8 cellular contexts compared by ENCODE assay signal in genomic region chr7:27151945-27152815, GRCh38. TPM values are rescaled to one million over a fixed set of nuclear protein-coding genes. Genes with fewer than 3 reads are reported as not detected.
DNase-seq lines count a peak whose midpoint lies in the region; ATAC-seq and TF ChIP-seq lines count a peak whose summit lies in the region.

Gene HOXA3 (minus strand): TSS chr7:27152583. CDS start chr7:27110640, 41,943 bp downstream.

- POLR2A ChIA-PET in HEK293T (lab: Yijun Ruan, JAX) = interaction anchor here (0.7 to 17.5 kb wide), 23 partner anchors 9 to 956 kb away, joined by 3 to 367 read pairs (median 7); partner anchors contain the start of genes CBX3, HOXA1, HOXA10 and HOXA11

- peaks cover 67% of the 10 kb centered on the region for H3K27me3 Mint-ChIP-seq in activated naive CD4-positive, alpha-beta T cell treated with anti-CD3 and anti-CD28 coated beads, Interleukin-2, amount 50 U/mL, for 24 hours

- CTCF ChIA-PET in HEK293T (lab: Yijun Ruan, JAX) = interaction anchor here (0.6 to 2.6 kb wide), 6 partner anchors 8 to 1313 kb away, joined by 3 to 10 read pairs (median 4); partner anchors contain the start of gene HOXA5

- peak within 1 kb of the TSS; percentile 91 for H3K27ac Mint-ChIP-seq in activated naive CD4-positive, alpha-beta T cell treated with anti-CD3 and anti-CD28 coated beads, Interleukin-2, amount 50 U/mL, for 24 hours

- H3K4me3 Mint-ChIP-seq in activated naive CD4-positive, alpha-beta T cell treated with anti-CD3 and anti-CD28 coated beads, Interleukin-2, amount 50 U/mL, for 24 hours = peak within 1 kb of the TSS; percentile 80

- H3K36me3 Mint-ChIP-seq in activated naive CD4-positive, alpha-beta T cell treated with anti-CD3 and anti-CD28 coated beads, Interleukin-2, amount 50 U/mL, for 24 hours = peaks cover 3% of the 10 kb centered on the region

- ATAC-seq in GM18907 (IDR thresholded peaks at IDR 0.05; ENCODE audit: unreplicated experiment) = no peak

- DNase-seq in AG08395 (ENCODE audit: low spot score) (peak; percentile 75), HEK293T (ENCODE audit: extremely low spot score) (peak; percentile 62), mesenteric fat pad (ENCODE audit: low spot score) (peak; percentile 88), medulla oblongata (ENCODE audit: extremely low spot score) (no peak), DMS153 treated with DMSO at 0.1 percent for 48 hours (lab: John Stamatoyannopoulos, UW; ENCODE audit: unreplicated experiment) (no peak)
- DNase-seq in stimulated activated naive CD4-positive, alpha-beta T cell (lab: John Stamatoyannopoulos, UW) = no peak

- peaks cover 57% of the 10 kb centered on the region for H3K4me1 Mint-ChIP-seq in activated naive CD4-positive, alpha-beta T cell treated with anti-CD3 and anti-CD28 coated beads, Interleukin-2, amount 50 U/mL, for 24 hours

- H3K9me3 Mint-ChIP-seq in activated naive CD4-positive, alpha-beta T cell treated with anti-CD3 and anti-CD28 coated beads, Interleukin-2, amount 50 U/mL, for 24 hours = no peaks in the 10 kb centered on the region

TF ChIP-seq in HEK293T, 16 proteins besides CTCF, POLR2A, EP300 and RAD21:
- TF ChIP-seq ELF4 (IDR thresholded peaks at IDR 0.05) (peak; percentile 94), HDGF (IDR thresholded peaks at IDR 0.05; ENCODE audit: borderline replicate concordance) (no peak), FOXM1 (IDR thresholded peaks at IDR 0.05; ENCODE audit: borderline replicate concordance) (no peak), L3MBTL2 (conservative IDR thresholded peaks at IDR 0.05) (no peak), ZNF384 (IDR thresholded peaks at IDR 0.05) (no peak), ARNT (IDR thresholded peaks at IDR 0.05) (no peak), FOXK2 (IDR thresholded peaks at IDR 0.05) (no peak), BHLHE40 (IDR thresholded peaks at IDR 0.05; ENCODE audit: borderline replicate concordance) (no peak), SP1 (IDR thresholded peaks at IDR 0.05) (no peak), TARDBP (IDR thresholded peaks at IDR 0.05) (no peak), NFRKB (IDR thresholded peaks at IDR 0.05) (no peak), SUZ12 (IDR thresholded peaks at IDR 0.05) (no peak), LEF1 (IDR thresholded peaks at IDR 0.05; ENCODE audit: borderline replicate concordance) (no peak), FOXA1 (IDR thresholded peaks at IDR 0.05) (no peak), CTBP1 (IDR thresholded peaks at IDR 0.05; ENCODE audit: borderline replicate concordance) (peak; percentile 70; the same call in 1 of the 2 replicates)
- TF ChIP-seq, protein P1, sequence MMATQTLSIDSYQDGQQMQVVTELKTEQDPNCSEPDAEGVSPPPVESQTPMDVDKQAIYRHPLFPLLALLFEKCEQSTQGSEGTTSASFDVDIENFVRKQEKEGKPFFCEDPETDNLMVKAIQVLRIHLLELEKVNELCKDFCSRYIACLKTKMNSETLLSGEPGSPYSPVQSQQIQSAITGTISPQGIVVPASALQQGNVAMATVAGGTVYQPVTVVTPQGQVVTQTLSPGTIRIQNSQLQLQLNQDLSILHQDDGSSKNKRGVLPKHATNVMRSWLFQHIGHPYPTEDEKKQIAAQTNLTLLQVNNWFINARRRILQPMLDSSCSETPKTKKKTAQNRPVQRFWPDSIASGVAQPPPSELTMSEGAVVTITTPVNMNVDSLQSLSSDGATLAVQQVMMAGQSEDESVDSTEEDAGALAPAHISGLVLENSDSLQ (IDR thresholded peaks at IDR 0.05) = peak; percentile 94

RNA-seq across cellular contexts. Expression of gene HOXA3, which starts in this region (rescaled TPM):
- 5.8 TPM for total RNA-seq in mesenteric fat pad

Comparison
In these comparisons a context has a peak if more than half of its experiments do, and no peak if none do; other contexts are left out.
1. DNase-seq: peak in AG08395 (single experiment), HEK293T (single experiment) and mesenteric fat pad (single experiment); none in medulla oblongata (single experiment), DMS153 treated with DMSO at 0.1 percent for 48 hours (single experiment) and stimulated activated naive CD4-positive, alpha-beta T cell (0 of 6).